In the genomic region with DNA sequence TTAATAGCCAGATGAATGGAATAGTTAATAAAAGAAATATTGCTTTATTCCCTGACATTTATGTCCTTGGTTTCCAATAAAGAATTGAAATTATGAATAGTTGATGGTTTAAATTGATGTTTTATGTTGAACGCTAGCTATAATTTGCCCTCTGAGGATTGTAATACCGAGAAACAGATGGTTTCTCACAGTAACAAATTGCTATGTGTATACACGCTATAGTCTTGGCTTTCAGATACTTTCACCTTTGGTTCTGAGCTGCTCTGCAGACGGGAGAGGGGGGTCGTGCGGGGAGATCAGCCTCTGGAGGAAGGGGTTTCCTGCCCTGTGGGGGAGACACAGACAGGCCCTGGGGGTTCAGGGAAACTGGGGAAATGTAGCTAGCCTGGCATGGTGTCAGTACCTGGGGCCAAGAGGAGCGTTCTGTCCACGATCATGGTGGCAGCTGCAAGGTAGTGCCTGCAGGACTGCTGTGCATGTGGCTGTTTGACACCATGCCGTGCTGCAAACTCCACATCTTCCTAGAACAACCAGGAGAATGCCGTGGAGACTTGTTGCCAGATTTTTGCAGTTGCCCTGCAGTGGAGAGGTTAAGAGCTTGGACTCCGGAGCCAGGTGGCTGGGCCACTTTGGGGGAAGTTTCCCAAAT, we compare ENCODE assay signal across 1 cellular context.
TF ChIP-seq lines count a peak whose summit lies in the region.

No MANE protein-coding gene starts in this region.

TF ChIP-seq in GM23338, 12 proteins besides CTCF, POLR2A, EP300 and RAD21 (continued from another document):
- TF ChIP-seq, protein P1, sequence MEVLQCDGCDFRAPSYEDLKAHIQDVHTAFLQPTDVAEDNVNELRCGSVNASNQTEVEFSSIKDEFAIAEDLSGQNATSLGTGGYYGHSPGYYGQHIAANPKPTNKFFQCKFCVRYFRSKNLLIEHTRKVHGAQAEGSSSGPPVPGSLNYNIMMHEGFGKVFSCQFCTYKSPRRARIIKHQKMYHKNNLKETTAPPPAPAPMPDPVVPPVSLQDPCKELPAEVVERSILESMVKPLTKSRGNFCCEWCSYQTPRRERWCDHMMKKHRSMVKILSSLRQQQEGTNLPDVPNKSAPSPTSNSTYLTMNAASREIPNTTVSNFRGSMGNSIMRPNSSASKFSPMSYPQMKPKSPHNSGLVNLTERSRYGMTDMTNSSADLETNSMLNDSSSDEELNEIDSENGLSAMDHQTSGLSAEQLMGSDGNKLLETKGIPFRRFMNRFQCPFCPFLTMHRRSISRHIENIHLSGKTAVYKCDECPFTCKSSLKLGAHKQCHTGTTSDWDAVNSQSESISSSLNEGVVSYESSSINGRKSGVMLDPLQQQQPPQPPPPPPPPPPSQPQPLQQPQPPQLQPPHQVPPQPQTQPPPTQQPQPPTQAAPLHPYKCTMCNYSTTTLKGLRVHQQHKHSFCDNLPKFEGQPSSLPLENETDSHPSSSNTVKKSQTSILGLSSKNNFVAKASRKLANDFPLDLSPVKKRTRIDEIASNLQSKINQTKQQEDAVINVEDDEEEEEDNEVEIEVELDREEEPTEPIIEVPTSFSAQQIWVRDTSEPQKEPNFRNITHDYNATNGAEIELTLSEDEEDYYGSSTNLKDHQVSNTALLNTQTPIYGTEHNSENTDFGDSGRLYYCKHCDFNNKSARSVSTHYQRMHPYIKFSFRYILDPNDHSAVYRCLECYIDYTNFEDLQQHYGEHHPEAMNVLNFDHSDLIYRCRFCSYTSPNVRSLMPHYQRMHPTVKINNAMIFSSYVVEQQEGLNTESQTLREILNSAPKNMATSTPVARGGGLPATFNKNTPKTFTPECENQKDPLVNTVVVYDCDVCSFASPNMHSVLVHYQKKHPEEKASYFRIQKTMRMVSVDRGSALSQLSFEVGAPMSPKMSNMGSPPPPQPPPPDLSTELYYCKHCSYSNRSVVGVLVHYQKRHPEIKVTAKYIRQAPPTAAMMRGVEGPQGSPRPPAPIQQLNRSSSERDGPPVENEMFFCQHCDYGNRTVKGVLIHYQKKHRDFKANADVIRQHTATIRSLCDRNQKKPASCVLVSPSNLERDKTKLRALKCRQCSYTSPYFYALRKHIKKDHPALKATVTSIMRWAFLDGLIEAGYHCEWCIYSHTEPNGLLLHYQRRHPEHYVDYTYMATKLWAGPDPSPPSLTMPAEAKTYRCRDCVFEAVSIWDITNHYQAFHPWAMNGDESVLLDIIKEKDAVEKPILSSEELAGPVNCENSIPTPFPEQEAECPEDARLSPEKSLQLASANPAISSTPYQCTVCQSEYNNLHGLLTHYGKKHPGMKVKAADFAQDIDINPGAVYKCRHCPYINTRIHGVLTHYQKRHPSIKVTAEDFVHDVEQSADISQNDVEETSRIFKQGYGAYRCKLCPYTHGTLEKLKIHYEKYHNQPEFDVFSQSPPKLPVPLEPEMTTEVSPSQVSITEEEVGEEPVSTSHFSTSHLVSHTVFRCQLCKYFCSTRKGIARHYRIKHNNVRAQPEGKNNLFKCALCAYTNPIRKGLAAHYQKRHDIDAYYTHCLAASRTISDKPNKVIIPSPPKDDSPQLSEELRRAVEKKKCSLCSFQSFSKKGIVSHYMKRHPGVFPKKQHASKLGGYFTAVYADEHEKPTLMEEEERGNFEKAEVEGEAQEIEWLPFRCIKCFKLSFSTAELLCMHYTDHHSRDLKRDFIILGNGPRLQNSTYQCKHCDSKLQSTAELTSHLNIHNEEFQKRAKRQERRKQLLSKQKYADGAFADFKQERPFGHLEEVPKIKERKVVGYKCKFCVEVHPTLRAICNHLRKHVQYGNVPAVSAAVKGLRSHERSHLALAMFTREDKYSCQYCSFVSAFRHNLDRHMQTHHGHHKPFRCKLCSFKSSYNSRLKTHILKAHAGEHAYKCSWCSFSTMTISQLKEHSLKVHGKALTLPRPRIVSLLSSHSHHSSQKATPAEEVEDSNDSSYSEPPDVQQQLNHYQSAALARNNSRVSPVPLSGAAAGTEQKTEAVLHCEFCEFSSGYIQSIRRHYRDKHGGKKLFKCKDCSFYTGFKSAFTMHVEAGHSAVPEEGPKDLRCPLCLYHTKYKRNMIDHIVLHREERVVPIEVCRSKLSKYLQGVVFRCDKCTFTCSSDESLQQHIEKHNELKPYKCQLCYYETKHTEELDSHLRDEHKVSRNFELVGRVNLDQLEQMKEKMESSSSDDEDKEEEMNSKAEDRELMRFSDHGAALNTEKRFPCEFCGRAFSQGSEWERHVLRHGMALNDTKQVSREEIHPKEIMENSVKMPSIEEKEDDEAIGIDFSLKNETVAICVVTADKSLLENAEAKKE (CRISPR knock-in tag; IDR thresholded peaks at IDR 0.05): no peak
- TF ChIP-seq STAT1 (IDR thresholded peaks at IDR 0.05; ENCODE audit: unreplicated experiment): no peak
- TF ChIP-seq, protein P2, sequence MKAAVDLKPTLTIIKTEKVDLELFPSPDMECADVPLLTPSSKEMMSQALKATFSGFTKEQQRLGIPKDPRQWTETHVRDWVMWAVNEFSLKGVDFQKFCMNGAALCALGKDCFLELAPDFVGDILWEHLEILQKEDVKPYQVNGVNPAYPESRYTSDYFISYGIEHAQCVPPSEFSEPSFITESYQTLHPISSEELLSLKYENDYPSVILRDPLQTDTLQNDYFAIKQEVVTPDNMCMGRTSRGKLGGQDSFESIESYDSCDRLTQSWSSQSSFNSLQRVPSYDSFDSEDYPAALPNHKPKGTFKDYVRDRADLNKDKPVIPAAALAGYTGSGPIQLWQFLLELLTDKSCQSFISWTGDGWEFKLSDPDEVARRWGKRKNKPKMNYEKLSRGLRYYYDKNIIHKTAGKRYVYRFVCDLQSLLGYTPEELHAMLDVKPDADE (IDR thresholded peaks at IDR 0.05): no peak
- TF ChIP-seq JUNB (IDR thresholded peaks at IDR 0.05; ENCODE audit: unreplicated experiment): no peak
- TF ChIP-seq EZH2phosphoT487 (IDR thresholded peaks at IDR 0.05; ENCODE audit: unreplicated experiment): no peak
- TF ChIP-seq, protein P3, sequence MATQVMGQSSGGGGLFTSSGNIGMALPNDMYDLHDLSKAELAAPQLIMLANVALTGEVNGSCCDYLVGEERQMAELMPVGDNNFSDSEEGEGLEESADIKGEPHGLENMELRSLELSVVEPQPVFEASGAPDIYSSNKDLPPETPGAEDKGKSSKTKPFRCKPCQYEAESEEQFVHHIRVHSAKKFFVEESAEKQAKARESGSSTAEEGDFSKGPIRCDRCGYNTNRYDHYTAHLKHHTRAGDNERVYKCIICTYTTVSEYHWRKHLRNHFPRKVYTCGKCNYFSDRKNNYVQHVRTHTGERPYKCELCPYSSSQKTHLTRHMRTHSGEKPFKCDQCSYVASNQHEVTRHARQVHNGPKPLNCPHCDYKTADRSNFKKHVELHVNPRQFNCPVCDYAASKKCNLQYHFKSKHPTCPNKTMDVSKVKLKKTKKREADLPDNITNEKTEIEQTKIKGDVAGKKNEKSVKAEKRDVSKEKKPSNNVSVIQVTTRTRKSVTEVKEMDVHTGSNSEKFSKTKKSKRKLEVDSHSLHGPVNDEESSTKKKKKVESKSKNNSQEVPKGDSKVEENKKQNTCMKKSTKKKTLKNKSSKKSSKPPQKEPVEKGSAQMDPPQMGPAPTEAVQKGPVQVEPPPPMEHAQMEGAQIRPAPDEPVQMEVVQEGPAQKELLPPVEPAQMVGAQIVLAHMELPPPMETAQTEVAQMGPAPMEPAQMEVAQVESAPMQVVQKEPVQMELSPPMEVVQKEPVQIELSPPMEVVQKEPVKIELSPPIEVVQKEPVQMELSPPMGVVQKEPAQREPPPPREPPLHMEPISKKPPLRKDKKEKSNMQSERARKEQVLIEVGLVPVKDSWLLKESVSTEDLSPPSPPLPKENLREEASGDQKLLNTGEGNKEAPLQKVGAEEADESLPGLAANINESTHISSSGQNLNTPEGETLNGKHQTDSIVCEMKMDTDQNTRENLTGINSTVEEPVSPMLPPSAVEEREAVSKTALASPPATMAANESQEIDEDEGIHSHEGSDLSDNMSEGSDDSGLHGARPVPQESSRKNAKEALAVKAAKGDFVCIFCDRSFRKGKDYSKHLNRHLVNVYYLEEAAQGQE (IDR thresholded peaks at IDR 0.05; ENCODE audit: unreplicated experiment): no peak
